Comparison of ENCODE assay signal across 1 cellular context in the genomic region with DNA sequence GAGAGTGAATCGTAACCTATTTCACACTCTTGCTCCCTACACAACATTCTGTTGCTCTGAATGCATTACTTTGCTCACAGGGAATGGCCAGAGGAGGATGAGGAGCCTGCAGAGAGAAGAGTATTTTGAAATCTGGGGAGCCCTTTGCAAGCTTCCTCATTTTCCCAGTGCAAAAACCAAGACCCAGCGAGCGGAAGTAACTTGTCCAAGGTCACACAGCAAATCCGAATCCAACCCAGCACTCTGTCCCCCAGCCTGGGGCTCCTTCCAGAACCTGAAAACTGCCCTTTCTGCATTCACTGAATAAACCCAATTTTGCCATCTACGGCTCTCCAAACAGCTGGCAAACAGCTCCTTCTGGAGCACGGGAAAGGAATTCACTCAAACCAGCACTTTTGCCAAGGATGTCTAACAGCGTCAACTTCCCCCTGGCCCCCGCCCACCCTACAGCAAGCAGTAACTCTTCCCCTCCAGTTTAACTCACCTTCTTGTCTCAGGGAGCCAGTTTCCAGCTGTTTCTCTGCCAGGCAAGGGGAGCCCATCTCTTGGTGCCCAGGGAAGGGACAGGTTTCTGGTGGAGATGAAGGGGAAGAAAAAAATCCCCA.
TF ChIP-seq lines count a peak whose summit lies in the region.

No MANE protein-coding gene starts in this region.

TF ChIP-seq in IMR-90, 13 proteins besides CTCF, POLR2A, EP300 and RAD21:
- TF ChIP-seq BHLHE40 (IDR thresholded peaks at IDR 0.05; ENCODE audit: low read depth, low read length): no peak
